ENCODE assay signal across 20 cellular contexts in genomic region chr10:86545097-86545496, GRCh38. TPM values are rescaled to one million over a fixed set of nuclear protein-coding genes. Genes with fewer than 3 reads are reported as not detected.
DNase-seq lines count a peak whose midpoint lies in the region; ATAC-seq and TF ChIP-seq lines count a peak whose summit lies in the region.
"Had no signal": no experiment of that assay in that cellular context is flagged by ENCODE, and none has a peak within 500 bp of the region (broad histone marks: within the 10 kb centered on the region; RNA-seq: fewer than 3 reads in every experiment).

No MANE protein-coding gene starts in this region.

- WGBS in thyroid gland, 2 donors, result 58 to 71% methylated on average over 5 of the region's 5 CpGs

- intact Hi-C loops in Panc1 (cut with micrococcal nuclease; ENCODE audit: unreplicated experiment) (no loop called here), thyroid gland (cut with DNase I) (no loop called here)

- no peak for TF ChIP-seq POLR2A in thyroid gland (IDR thresholded peaks at IDR 0.05)

- H3K4me3 ChIP-seq in Panc1 (ENCODE audit: low read depth in 2 of 2, low read length in 2 of 2) (no peak overlapping the region), thyroid gland (replicated peaks in 1 of 3) (no peak overlapping the region)
- H3K4me3 ChIP-seq: spleen had no signal

- POLR2A ChIA-PET in Panc1 (lab: Charles Lee), result no interaction called here

- H3K36me3 ChIP-seq in Panc1 (ENCODE audit: control insufficient read depth, insufficient read depth, low read length), result no peaks in the 10 kb centered on the region
- H3K36me3 ChIP-seq in thyroid gland, result no peaks in the 10 kb centered on the region
- H3K36me3 ChIP-seq: spleen had no signal

- in situ Hi-C loops in Panc1 (cut with HindIII; ENCODE audit: low pct_unique_long_range_greater_than_20kb, low sequenced_read_pairs), result no loop called here

- H3K4me1 ChIP-seq in Panc1 (ENCODE audit: control insufficient read depth, insufficient read depth, low read length) (no peaks in the 10 kb centered on the region), thyroid gland (no peaks in the 10 kb centered on the region)
- H3K4me1 ChIP-seq: spleen had no signal

- no TSS peak for BruUV-seq in Panc1 (replicated peaks; lab: Mats Ljungman, UMichigan)

- DNase-seq in NCI-H748 (lab: John Stamatoyannopoulos, UW; ENCODE audit: unreplicated experiment) (peak; percentile 29), NCI-H748 treated with DMSO at 0.1 percent for 48 hours (lab: John Stamatoyannopoulos, UW) (no peak), NCI-H2081 (lab: John Stamatoyannopoulos, UW) (peak; percentile 82 to 92), Panc1 (ENCODE audit: low read depth, low spot score) (no peak), thyroid gland (peak; percentile 32 to 33), NCI-H1105 (lab: John Stamatoyannopoulos, UW) (no peak), DMS79 treated with DMSO at 0.1 percent for 48 hours (lab: John Stamatoyannopoulos, UW) (no peak)
- DNase-seq: activated CD4-positive, alpha-beta T cell treated with anti-CD3 and anti-CD28 coated beads, Interleukin-2, amount 50 U/mL, for 48 hours; activated naive CD4-positive, alpha-beta T cell treated with anti-CD3 and anti-CD28 coated beads, Interleukin-2, amount 10 ng/mL, durations not matched to agents 7 days and 5 days; activated T-cell treated with anti-CD3 and anti-CD28 coated beads, Interleukin-2, amount 50 U/mL, for 1 hour; effector memory CD8-positive, alpha-beta T cell; glutamatergic neuron; HCEC 1CT; Karpas-422; NCI-H187 treated with DMSO at 0.1 percent for 48 hours; nephron progenitor cell; spleen; T-helper 17 cell had no signal

- H3K27me3 ChIP-seq in Panc1 (ENCODE audit: control insufficient read depth, insufficient read depth, low read length), result no peaks in the 10 kb centered on the region
- H3K27me3 ChIP-seq in thyroid gland, result no peaks in the 10 kb centered on the region
- H3K27me3 ChIP-seq: spleen had no signal

- CTCF ChIA-PET in Panc1 (lab: Charles Lee), result no interaction called here

- H3K9me3 ChIP-seq in Panc1 (ENCODE audit: control insufficient read depth, insufficient read depth, low read depth, low read length) (no peaks in the 10 kb centered on the region), thyroid gland (no peaks in the 10 kb centered on the region)

- TF ChIP-seq CTCF in Panc1 (IDR thresholded peaks at IDR 0.05), result no peak
- no peak for TF ChIP-seq CTCF in thyroid gland (IDR thresholded peaks at IDR 0.05)

- ATAC-seq in Panc1, result 0 out of 2 replicates have a peak, but pooled peaks have one; percentile 36
- no peak for ATAC-seq in GM21529 (IDR thresholded peaks at IDR 0.05; ENCODE audit: unreplicated experiment)
- ATAC-seq: effector memory CD8-positive, alpha-beta T cell; T-helper 17 cell had no signal

- H3K27ac ChIP-seq in Panc1 (ENCODE audit: low read length) (no peak overlapping the region), thyroid gland (no peak overlapping the region)
- H3K27ac ChIP-seq: spleen, VCaP had no signal

RNA-seq across cellular contexts. Expression of gene WAPL, which starts 23.5 kb away (rescaled TPM):
- total RNA-seq in Panc1 (2021; ENCODE audit: unreplicated experiment) (56.2 TPM), thyroid gland (10 to 100 TPM; 44.2 to 62.1 (median 51.7) TPM)
- 31.9 TPM for polyA plus RNA-seq in Panc1 (2012; ENCODE audit: insufficient read length)

Comparison
In these comparisons a context has a peak if more than half of its experiments do, and no peak if none do; other contexts are left out.
1. DNase-seq: peak in NCI-H748 (single experiment), NCI-H2081 (2 of 2) and thyroid gland (2 of 2); none in NCI-H748 treated with DMSO at 0.1 percent for 48 hours (single experiment), Panc1 (single experiment), NCI-H1105 (single experiment) and DMS79 treated with DMSO at 0.1 percent for 48 hours (single experiment).